ENCODE assay signal across 8 cellular contexts in the genomic region with DNA sequence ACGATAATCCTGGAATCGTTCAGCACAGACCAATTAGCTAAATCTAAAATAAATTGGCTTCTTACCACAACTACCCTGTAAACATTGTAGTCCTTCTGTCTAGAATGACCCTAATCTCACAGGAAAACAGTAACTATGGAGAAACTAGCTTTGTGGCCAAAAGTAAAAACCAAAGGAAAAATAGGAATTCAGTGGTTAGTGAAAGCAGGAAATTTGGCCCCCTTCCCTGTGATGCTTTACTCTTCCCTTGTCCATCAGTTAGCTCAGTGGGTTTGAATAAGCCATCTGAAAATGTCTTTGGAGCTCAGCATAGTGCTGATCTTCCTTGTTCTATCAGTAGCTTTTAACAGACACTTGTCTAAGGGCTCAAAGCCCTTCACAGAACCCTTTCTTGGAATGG. TPM values are rescaled to one million over a fixed set of nuclear protein-coding genes. Genes with fewer than 3 reads are reported as not detected.
DNase-seq lines count a peak whose midpoint lies in the region; ATAC-seq and TF ChIP-seq lines count a peak whose summit lies in the region.

No MANE protein-coding gene starts in this region.

- TSS peak; percentile 37 for BruUV-seq in Calu3 (replicated peaks; lab: Mats Ljungman, UMichigan)

- no peaks in the 10 kb centered on the region for H3F3A ChIP-seq in MM.1S (ENCODE audit: insufficient read depth, low read length)

- no peak overlapping the region for H3K23ac ChIP-seq in neuronal stem cell (ENCODE audit: low read depth, low read length, poor library complexity)

- H2BK15ac ChIP-seq in neuronal stem cell (ENCODE audit: low read length): no peak overlapping the region

- no peak for ATAC-seq in HG03045 (IDR thresholded peaks at IDR 0.05; ENCODE audit: unreplicated experiment)

- H3K9ac ChIP-seq in MM.1S (ENCODE audit: low read length) (peak overlapping the region; percentile 11; the same call in 1 of the 2 replicates), neuronal stem cell (ENCODE audit: low read depth, low read length, poor library complexity) (no peak overlapping the region)

- H3K36me3 Mint-ChIP-seq in Calu3 (ENCODE audit: insufficient read depth, unreplicated experiment): peaks cover 43% of the 10 kb centered on the region

- H3K27me3 ChIP-seq in MM.1S (replicated peaks; ENCODE audit: insufficient read depth, low read length) (no peaks in the 10 kb centered on the region), ectodermal cell (ENCODE audit: control insufficient read depth, insufficient read depth, low read length, poor library complexity, severe bottlenecking) (no peaks in the 10 kb centered on the region), neuronal stem cell (ENCODE audit: control insufficient read depth in 3 of 3, insufficient read depth in 3 of 3, low read depth in 1 of 3, low read length in 3 of 3) (no peaks in the 10 kb centered on the region)

- H3K4me3 Mint-ChIP-seq in Calu3 (ENCODE audit: low read depth, unreplicated experiment): peak overlapping the region; percentile 89

- peaks cover 21% of the 10 kb centered on the region for H3K4me1 Mint-ChIP-seq in Calu3 (ENCODE audit: low read depth, unreplicated experiment)

- H3K27ac ChIP-seq in MM.1S (ENCODE audit: low read length) (no peak overlapping the region), ectodermal cell (ENCODE audit: insufficient read depth, low read depth, low read length, poor library complexity, severe bottlenecking) (no peak overlapping the region), neuronal stem cell (replicated peaks; ENCODE audit: low read length) (no peak overlapping the region)

- no peaks in the 10 kb centered on the region for H3K9me2 ChIP-seq in MM.1S (replicated peaks; ENCODE audit: insufficient read depth, low read length)

- no peak overlapping the region for H3K18ac ChIP-seq in neuronal stem cell (ENCODE audit: low read length)

- peaks cover 16% of the 10 kb centered on the region; the same call in 1 of the 2 replicates for H3K36me3 ChIP-seq in MM.1S (replicated peaks; ENCODE audit: insufficient read depth, low read length)
- peaks cover 5% of the 10 kb centered on the region for H3K36me3 ChIP-seq in ectodermal cell (ENCODE audit: control insufficient read depth, insufficient read depth, low read length)
- peaks cover 2 to 53% of the 10 kb centered on the region in 2 donors for H3K36me3 ChIP-seq in neuronal stem cell (replicated peaks in 1 of 2; ENCODE audit: control insufficient read depth in 2 of 2, insufficient read depth in 2 of 2, low read length in 2 of 2)

- peaks cover 59% of the 10 kb centered on the region for H3K79me2 ChIP-seq in MM.1S (ENCODE audit: low read length)

- DNase-seq in Calu3: no peak
- DNase-seq in MM.1S: no peak
- DNase-seq in neuronal stem cell (ENCODE audit: low spot score): no peak
- DNase-seq in activated CD8-positive, alpha-beta memory T cell treated with anti-CD3 and anti-CD28 coated beads, Interleukin-2, amount 50 U/mL, for 4 hours: no peak
- no peak for DNase-seq in retina
- no peak for DNase-seq in midbrain (lab: John Stamatoyannopoulos, UW)

- no peak overlapping the region for H3K4ac ChIP-seq in neuronal stem cell (ENCODE audit: low read length)

- H3K79me1 ChIP-seq in neuronal stem cell (ENCODE audit: low read depth, low read length): no peaks in the 10 kb centered on the region

- H3K9me3 ChIP-seq in MM.1S (replicated peaks; ENCODE audit: insufficient read depth, low read length): no peaks in the 10 kb centered on the region
- no peaks in the 10 kb centered on the region for H3K9me3 ChIP-seq in ectodermal cell (ENCODE audit: control insufficient read depth, low read length)
- peaks cover 0 to 3% of the 10 kb centered on the region in 2 donors for H3K9me3 ChIP-seq in neuronal stem cell (replicated peaks in 1 of 2; ENCODE audit: control insufficient read depth in 2 of 2, insufficient read depth in 1 of 2, low read depth in 1 of 2, low read length in 2 of 2)

- no peak overlapping the region for H4K91ac ChIP-seq in neuronal stem cell (ENCODE audit: low read depth, low read length, poor library complexity)

- H4K20me1 ChIP-seq in MM.1S (ENCODE audit: insufficient read depth, low read length): 0 out of 2 replicates have a peak, but pooled peaks cover 5% of the 10 kb centered on the region

- H4K8ac ChIP-seq in neuronal stem cell (ENCODE audit: low read depth, low read length): no peak overlapping the region

- TF ChIP-seq CTCF in Calu3 (IDR thresholded peaks at IDR 0.05; ENCODE audit: unreplicated experiment) (no peak), MM.1S (IDR thresholded peaks at IDR 0.05; ENCODE audit: low read length) (no peak)

- H2BK12ac ChIP-seq in neuronal stem cell (ENCODE audit: low read length): no peak overlapping the region

- H2AFZ ChIP-seq in MM.1S (ENCODE audit: low read length): no peak overlapping the region
- no peak overlapping the region for H2AFZ ChIP-seq in neuronal stem cell (ENCODE audit: low read length)

- H3K9me3 Mint-ChIP-seq in Calu3 (ENCODE audit: low read depth, unreplicated experiment): peaks cover 4% of the 10 kb centered on the region

- CTCF ChIA-PET in Calu3 (lab: Charles Lee): interaction anchor here (0.7 to 1.2 kb wide), 4 partner anchors 8 to 44 kb away, joined by 3 to 4 read pairs (median 4); no protein-coding TSS in a partner anchor

- H3K4me3 ChIP-seq in MM.1S (ENCODE audit: low read length) (peak overlapping the region; percentile 87), ectodermal cell (ENCODE audit: insufficient read depth, low read depth, low read length) (peak overlapping the region; percentile 13), neuronal stem cell (ENCODE audit: low read length in 2 of 2) (peak overlapping the region in 1 of 2 donors; percentile 96)

- H3K27me3 Mint-ChIP-seq in Calu3 (ENCODE audit: unreplicated experiment): no peaks in the 10 kb centered on the region

- H2BK120ac ChIP-seq in neuronal stem cell (ENCODE audit: low read depth, low read length): no peak overlapping the region

- WGBS in ectodermal cell, 2 experiments: 52 to 96% methylated on average over 2 of the region's 2 CpGs
- WGBS in neuronal stem cell (ENCODE audit: extremely low coverage in 2 of 2, insufficient read length in 2 of 2, insufficient replicate concordance in 1 of 2), 2 donors: no CpG with 5 or more reads among the region's 2 CpGs

- H2BK5ac ChIP-seq in neuronal stem cell (ENCODE audit: low read length): no peak overlapping the region

- no peak overlapping the region for H3K14ac ChIP-seq in neuronal stem cell (ENCODE audit: low read length)

- peak overlapping the region; percentile 95 for H3K27ac Mint-ChIP-seq in Calu3 (ENCODE audit: unreplicated experiment)

- H3K4me1 ChIP-seq in MM.1S (ENCODE audit: low read length): peaks cover 19% of the 10 kb centered on the region
- H3K4me1 ChIP-seq in ectodermal cell (ENCODE audit: control insufficient read depth, insufficient read depth, low read length): peaks cover 3% of the 10 kb centered on the region
- H3K4me1 ChIP-seq in neuronal stem cell (ENCODE audit: control insufficient read depth in 2 of 2, insufficient read depth in 1 of 2, low read depth in 1 of 2, low read length in 2 of 2): peaks cover 3 to 5% of the 10 kb centered on the region in 2 donors

- H3K4me2 ChIP-seq in MM.1S (ENCODE audit: low read depth, low read length) (peak overlapping the region; percentile 78), neuronal stem cell (ENCODE audit: insufficient read depth, low read length, poor library complexity, severe bottlenecking) (peak overlapping the region; percentile 43)

- H2AK5ac ChIP-seq in neuronal stem cell (ENCODE audit: low read depth, low read length): no peak overlapping the region

- intact Hi-C loops in Calu3 (cut with micrococcal nuclease; ENCODE audit: unreplicated experiment): loop anchor here (2.0 to 10.0 kb wide), 3 partner anchors 16 to 658 kb away; a partner anchor contains a TSS

RNA-seq across cellular contexts. Expression of a gene that starts 1.6 kb away (rescaled TPM):
- 90.7 and 104 TPM in 2 replicates for total RNA-seq in Calu3 (2022)
- 40.0 TPM for polyA plus RNA-seq in ectodermal cell (2013, experiment 1 of 4)
- 37.8 TPM for polyA plus RNA-seq in ectodermal cell (2013, experiment 2 of 4)
- 36.4 TPM for polyA plus RNA-seq in ectodermal cell (2013, experiment 3 of 4)
- polyA plus RNA-seq in ectodermal cell (2013, experiment 4 of 4): 35.8 TPM
- polyA plus RNA-seq in neuronal stem cell (2013, experiment 1 of 2): 24.2 TPM
- 23.3 TPM for polyA plus RNA-seq in neuronal stem cell (2013, experiment 2 of 2)
